In genomic region chr9:121107041-121107440, GRCh38 we compare ENCODE assay signal across 10 cellular contexts. TPM values are rescaled to one million over a fixed set of nuclear protein-coding genes. Genes with fewer than 3 reads are reported as not detected.
A peak's percentile ranks its signal among the peaks of the same experiment; 100 is the strongest.
DNase-seq lines count a peak whose midpoint lies in the region; ATAC-seq, FAIRE-seq and TF ChIP-seq lines count a peak whose summit lies in the region.
"Had no signal": no experiment of that assay in that cellular context is flagged by ENCODE, and none has a peak within 500 bp of the region (broad histone marks: within the 10 kb centered on the region; RNA-seq: fewer than 3 reads in every experiment).

No MANE protein-coding gene starts in this region.

- no peak overlapping the region for H3K27ac ChIP-seq in C4-2B
- no peak overlapping the region for H3K27ac ChIP-seq in lower lobe of right lung

- no peaks in the 10 kb centered on the region for H3K36me3 ChIP-seq in lower lobe of right lung

- ATAC-seq in lower lobe of right lung (no peak), HG02938 (IDR thresholded peaks at IDR 0.05; ENCODE audit: unreplicated experiment) (no peak)

- in situ Hi-C loops in SK-MEL-5 (cut with HindIII; ENCODE audit: low pct_unique_long_range_greater_than_20kb, low sequenced_read_pairs) = no loop called here

- no peak for DNase-seq in GM19239 (ENCODE audit: insufficient read length, low spot score)
- DNase-seq in SK-MEL-5 (ENCODE audit: low read depth, low spot score) = peak; percentile 58
- peak; percentile 8 for DNase-seq in glomerular visceral epithelial cell (ENCODE audit: extremely low spot score)
- DNase-seq in lower lobe of right lung = no peak
- DNase-seq in hypothalamus (lab: John Stamatoyannopoulos, UW) = no peak
- DNase-seq in GM19240 (ENCODE audit: insufficient read length, low spot score) = no peak
- DNase-seq: activated CD4-positive, CD25-positive, alpha-beta regulatory T cell; nephron progenitor cell had no signal

- no peaks in the 10 kb centered on the region for H3K4me1 ChIP-seq in lower lobe of right lung

- no peaks in the 10 kb centered on the region for H3K9me3 ChIP-seq in lower lobe of right lung

- FAIRE-seq in GM19239 (lab: Jason Lieb, UNC) = peak; percentile 67

- intact Hi-C loops in lower lobe of right lung (cut with DNase I) = no loop called here

- no peaks in the 10 kb centered on the region for H3K27me3 ChIP-seq in lower lobe of right lung (ENCODE audit: low read depth)

- TF ChIP-seq CTCF in C4-2B (conservative IDR thresholded peaks at IDR 0.05) = 0 out of 2 replicates have a peak, but pooled peaks have one; percentile 8
- no peak for TF ChIP-seq CTCF in lower lobe of right lung (IDR thresholded peaks at IDR 0.05)

- no peak overlapping the region for H3K4me3 ChIP-seq in lower lobe of right lung

RNA-seq across cellular contexts. Expression of gene CNTRL, which starts 32.3 kb away (rescaled TPM):
- total RNA-seq in SK-MEL-5 (2014; rRNA removed; shearing (Covaris generic)) = 27.2 and 28.9 TPM in 2 replicates
- polyA plus RNA-seq in SK-MEL-5 (2015; cell fraction: cytosol; rRNA removed) = 15.9 and 21.2 TPM in 2 replicates
- polyA plus RNA-seq in SK-MEL-5 (2015; cell fraction: nucleus; rRNA removed) = 36.1 and 40.0 TPM in 2 replicates
- total RNA-seq in lower lobe of right lung = 26.3 TPM

RNA-seq across cellular contexts. Expression of gene C5, which starts 57.0 kb away (rescaled TPM):
- total RNA-seq in SK-MEL-5 (2014; rRNA removed; shearing (Covaris generic)) = 1.8 and 1.9 TPM in 2 replicates
- 0.85 and 2.5 TPM in 2 replicates for polyA plus RNA-seq in SK-MEL-5 (2015; cell fraction: cytosol; rRNA removed)
- polyA plus RNA-seq in SK-MEL-5 (2015; cell fraction: nucleus; rRNA removed) = 5.3 and 9.1 TPM in 2 replicates
- total RNA-seq in lower lobe of right lung = 22.1 TPM

Comparison
In these comparisons a context has a peak if more than half of its experiments do, and no peak if none do; other contexts are left out.
1. DNase-seq: peak in SK-MEL-5 (single experiment) and glomerular visceral epithelial cell (single experiment); none in GM19239 (single experiment), lower lobe of right lung (single experiment), hypothalamus (0 of 51) and GM19240 (single experiment).